ENCODE assay signal across 10 cellular contexts in the genomic region with DNA sequence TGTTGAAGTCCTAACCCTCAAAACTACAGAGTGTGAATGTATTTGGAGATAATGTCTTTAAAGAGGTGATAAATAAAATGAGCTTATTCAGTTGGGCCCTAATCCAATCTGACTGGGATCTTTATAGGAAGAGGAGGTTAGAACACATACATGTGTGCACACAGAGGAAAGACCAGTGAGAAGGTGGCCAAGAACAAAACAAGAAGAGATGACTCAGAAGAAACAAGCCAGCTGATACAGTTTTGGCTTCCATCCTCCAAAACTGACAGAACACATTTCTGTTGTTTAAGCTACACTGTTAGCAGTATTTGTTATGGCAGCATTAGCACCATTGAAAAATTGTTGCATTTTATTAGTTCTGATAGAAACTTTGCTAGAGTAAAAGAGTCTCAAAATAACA.
"Had no signal": no experiment of that assay in that cellular context is flagged by ENCODE, and none has a peak within 500 bp of the region (broad histone marks: within the 10 kb centered on the region; RNA-seq: fewer than 3 reads in every experiment).

No MANE protein-coding gene starts in this region.

- ATAC-seq: left lobe of liver; stimulated activated naive CD8-positive, alpha-beta T cell treated with anti-CD3 and anti-CD28 coated beads, Interleukin-15, Interleukin-2, amounts not matched to agents 100 U/mL and 50 U/mL, for 24 hours had no signal

- DNase-seq: activated CD4-positive, alpha-beta T cell treated with anti-CD3 and anti-CD28 coated beads, Interleukin-2, amount 50 U/mL, for 1 hour; activated CD4-positive, CD25-positive, alpha-beta regulatory T cell; activated T-cell treated with anti-CD3 and anti-CD28 coated beads, Interleukin-2, amount 50 U/mL, for 1 hour; foreskin melanocyte; head of caudate nucleus; mesendoderm; stimulated activated CD4-positive, alpha-beta T cell treated with anti-CD3 and anti-CD28 coated beads, Interleukin-4, amount 100 ng/mL, for 1 hour; stimulated activated CD8-positive, alpha-beta memory T cell treated with anti-CD3 and anti-CD28 coated beads, Interleukin-4, amount 100 ng/mL, for 48 hours; stimulated activated naive CD8-positive, alpha-beta T cell treated with anti-CD3 and anti-CD28 coated beads, Interleukin-15, Interleukin-2, amounts not matched to agents 100 U/mL and 50 U/mL, for 24 hours had no signal
